Comparison of ENCODE assay signal across 19 cellular contexts in the genomic region with DNA sequence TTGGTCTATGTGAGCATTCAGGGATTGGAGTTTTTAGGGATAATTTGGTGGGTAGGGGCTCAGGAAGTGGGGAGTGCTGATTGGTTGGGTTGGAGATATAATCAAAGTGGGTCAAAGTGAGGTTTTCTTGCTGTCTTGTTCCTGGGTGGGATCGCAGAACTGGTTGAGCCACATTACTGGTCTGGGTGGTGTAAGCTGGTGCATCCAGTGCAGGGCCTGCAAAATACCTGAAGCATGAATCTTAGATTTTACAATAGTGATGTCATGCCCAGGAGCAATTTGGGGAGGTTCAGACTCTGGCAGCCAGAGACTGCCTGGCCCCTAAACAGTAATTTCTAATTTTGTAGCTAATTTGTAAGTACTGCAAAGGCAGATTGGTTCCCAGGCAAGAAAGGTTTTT.
"Had no signal": no experiment of that assay in that cellular context is flagged by ENCODE, and none has a peak within 500 bp of the region (broad histone marks: within the 10 kb centered on the region; RNA-seq: fewer than 3 reads in every experiment).

No MANE protein-coding gene starts in this region.

- H3K27me3 Mint-ChIP-seq: activated naive CD8-positive, alpha-beta T cell; natural killer cell treated with Interleukin-12 subunit alpha and Interleukin-12 subunit beta and Interleukin-15 and Interleukin-18, amount 100 ng/mL, for 72 hours; stimulated activated naive B cell treated with anti-CD40 and anti-IgM and Interleukin-4, amounts not matched to agents 10 μg/mL and 1 μg/mL and 100 μg/mL, for 72 hours had no signal

- H3K36me3 ChIP-seq: cardiac muscle cell, neutrophil, pancreas, tibial artery, vagina, WERI-Rb-1 had no signal

- H3K9me3 ChIP-seq: neutrophil, pancreas, vagina had no signal

- H3K27ac Mint-ChIP-seq: activated naive CD8-positive, alpha-beta T cell; natural killer cell treated with Interleukin-12 subunit alpha and Interleukin-12 subunit beta and Interleukin-15 and Interleukin-18, amount 100 ng/mL, for 72 hours; stimulated activated naive B cell treated with anti-CD40 and anti-IgM and Interleukin-4, amounts not matched to agents 10 μg/mL and 1 μg/mL and 100 μg/mL, for 72 hours had no signal

- H3K4me3 Mint-ChIP-seq: activated naive CD8-positive, alpha-beta T cell; natural killer cell treated with Interleukin-12 subunit alpha and Interleukin-12 subunit beta and Interleukin-15 and Interleukin-18, amount 100 ng/mL, for 72 hours; stimulated activated naive B cell treated with anti-CD40 and anti-IgM and Interleukin-4, amounts not matched to agents 10 μg/mL and 1 μg/mL and 100 μg/mL, for 72 hours had no signal

- H3K27ac ChIP-seq: cardiac muscle cell, neutrophil, pancreas, tibial artery, vagina, WERI-Rb-1 had no signal

- ATAC-seq: left ventricle myocardium superior; natural killer cell treated with Interleukin-12 subunit alpha and Interleukin-12 subunit beta and Interleukin-15 and Interleukin-18, amount 100 ng/mL, for 72 hours; pancreas; sciatic nerve; stimulated activated naive B cell treated with anti-CD40 and anti-IgM and Interleukin-4, amounts not matched to agents 10 μg/mL and 1 μg/mL and 100 μg/mL, for 72 hours had no signal

- FAIRE-seq: endothelial cell of umbilical vein, pancreas had no signal

- H3K36me3 Mint-ChIP-seq: activated naive CD8-positive, alpha-beta T cell; natural killer cell treated with Interleukin-12 subunit alpha and Interleukin-12 subunit beta and Interleukin-15 and Interleukin-18, amount 100 ng/mL, for 72 hours; stimulated activated naive B cell treated with anti-CD40 and anti-IgM and Interleukin-4, amounts not matched to agents 10 μg/mL and 1 μg/mL and 100 μg/mL, for 72 hours had no signal

- H3K27me3 ChIP-seq: cardiac muscle cell, neutrophil, pancreas, tibial artery, vagina had no signal

- H3K4me1 Mint-ChIP-seq: stimulated activated naive B cell treated with anti-CD40 and anti-IgM and Interleukin-4, amounts not matched to agents 10 μg/mL and 1 μg/mL and 100 μg/mL, for 72 hours had no signal

- H3K4me1 ChIP-seq: pancreas, tibial artery, vagina had no signal

- H3K4me3 ChIP-seq: cardiac muscle cell, pancreas, tibial artery, vagina had no signal

- DNase-seq: activated CD4-positive, alpha-beta T cell treated with anti-CD3 and anti-CD28 coated beads, Interleukin-2, amount 50 U/mL, for 4 hours; dermis blood vessel endothelial cell; effector memory CD4-positive, alpha-beta T cell; foreskin fibroblast; kidney glomerular epithelial cell; left ventricle myocardium superior; pancreas; stimulated activated naive B cell treated with anti-CD40 and anti-IgM and Interleukin-4, amounts not matched to agents 10 μg/mL and 1 μg/mL and 100 μg/mL, for 72 hours; SW 1271; T-helper 2 cell; tibial artery; WERI-Rb-1 had no signal
